In genomic region chr16:68030108-68030507, GRCh38 we compare ENCODE assay signal across 10 cellular contexts. TPM values are rescaled to one million over a fixed set of nuclear protein-coding genes. Genes with fewer than 3 reads are reported as not detected.
DNase-seq lines count a peak whose midpoint lies in the region; ATAC-seq and TF ChIP-seq lines count a peak whose summit lies in the region.
"Not testable (repeated sequence)": the region's sequence is repeated elsewhere in the genome, so short reads cannot be mapped to it uniquely, and the experiment has no call there.
"Had no signal": no experiment of that assay in that cellular context is flagged by ENCODE, and none has a peak within 500 bp of the region (broad histone marks: within the 10 kb centered on the region; RNA-seq: fewer than 3 reads in every experiment).

No MANE protein-coding gene starts in this region.

- DNase-seq in EH (ENCODE audit: low read depth) (peak; percentile 61), HT1080 (ENCODE audit: low read depth) (peak; percentile 48), RPMI7951 (ENCODE audit: low read depth) (peak; percentile 65), brain microvascular endothelial cell (peak; percentile 79), fibroblast of mammary gland (ENCODE audit: low read depth) (peak; percentile 62), left cardiac atrium (peak; percentile 42)
- DNase-seq in omental fat pad (ENCODE audit: low spot score): not testable (repeated sequence)

- in situ Hi-C loops in brain microvascular endothelial cell (cut with HindIII; ENCODE audit: low pct_ligation_motif_present, low sequenced_read_pairs): not testable (repeated sequence)

- not testable (repeated sequence) for H3K36me3 ChIP-seq in brain microvascular endothelial cell (replicated peaks)

- not testable (repeated sequence) for H3K4me3 ChIP-seq in brain microvascular endothelial cell (ENCODE audit: low read depth, low read length); fibroblast of mammary gland (ENCODE audit: control insufficient read depth, low read depth, low read length)

- intact Hi-C loops in left cardiac atrium (cut with DNase I): not testable (repeated sequence)

- H3K27me3 ChIP-seq in brain microvascular endothelial cell (replicated peaks): not testable (repeated sequence)

- TF ChIP-seq CTCF in brain microvascular endothelial cell (IDR thresholded peaks at IDR 0.05; ENCODE audit: low read depth, low read length, missing control alignments); fibroblast of mammary gland (conservative IDR thresholded peaks at IDR 0.05; ENCODE audit: control insufficient read depth, insufficient read depth, low read depth, low read length); omental fat pad (IDR thresholded peaks at IDR 0.05): not testable (repeated sequence)

- ATAC-seq in left cardiac atrium: peak in 1 of 2 donors; percentile 70
- peak; percentile 34 for ATAC-seq in omental fat pad (ENCODE audit: low FRiP score)

- peak overlapping the region; percentile 80 for H3K27ac ChIP-seq in brain microvascular endothelial cell

RNA-seq across cellular contexts. Expression of gene DUS2, which starts 7.0 kb away (rescaled TPM):
- 15.4 and 18.2 TPM in 2 replicates for total RNA-seq in HT1080 (2014; rRNA removed; shearing (Covaris generic))
- polyA plus RNA-seq in HT1080 (2015; cell fraction: cytosol; rRNA removed): 10.9 and 11.8 TPM in 2 replicates
- polyA plus RNA-seq in HT1080 (2015; cell fraction: nucleus; rRNA removed): 28.5 and 32.4 TPM in 2 replicates
- 18.7 and 18.9 TPM in 2 replicates for total RNA-seq in RPMI7951 (2014; rRNA removed; shearing (Covaris generic))
- total RNA-seq in left cardiac atrium: 1 to 10 TPM; 6.9 to 7.2 TPM
- 10 to 100 TPM in 2 of 4 donors, 1 to 10 TPM in 2; 6.7 to 17.9 (median 10.2) TPM for total RNA-seq in omental fat pad

RNA-seq across cellular contexts. Expression of gene DDX28, which starts 7.1 kb away (rescaled TPM):
- total RNA-seq in HT1080 (2014; rRNA removed; shearing (Covaris generic)): 18.9 and 22.5 TPM in 2 replicates
- polyA plus RNA-seq in HT1080 (2015; cell fraction: cytosol; rRNA removed): 13.1 and 17.9 TPM in 2 replicates
- 18.6 and 19.5 TPM in 2 replicates for polyA plus RNA-seq in HT1080 (2015; cell fraction: nucleus; rRNA removed)
- total RNA-seq in RPMI7951 (2014; rRNA removed; shearing (Covaris generic)): 6.6 and 9.3 TPM in 2 replicates
- total RNA-seq in left cardiac atrium (1 to 10 TPM; 7.2 to 8.4 TPM), omental fat pad (10 to 100 TPM in 1 of 4 donors, 1 to 10 TPM in 3; 6.4 to 13.5 (median 6.8) TPM)

RNA-seq across cellular contexts. Expression of gene DPEP2NB, which starts 14.4 kb away (rescaled TPM):
- not detected in 2 replicates for total RNA-seq in HT1080 (2014; rRNA removed; shearing (Covaris generic))
- not detected in 2 replicates for polyA plus RNA-seq in HT1080 (2015; cell fraction: cytosol; rRNA removed)
- not detected in 2 replicates for polyA plus RNA-seq in HT1080 (2015; cell fraction: nucleus; rRNA removed)
- not detected in 2 replicates for total RNA-seq in RPMI7951 (2014; rRNA removed; shearing (Covaris generic))
- not detected for total RNA-seq in left cardiac atrium
- not detected for total RNA-seq in omental fat pad
- total RNA-seq: HT-29, NCI-H460, Right ventricle myocardium inferior had no signal

RNA-seq across cellular contexts. Expression of gene DPEP2, which starts 30.8 kb away (rescaled TPM):
- total RNA-seq in HT1080 (2014; rRNA removed; shearing (Covaris generic)): not detected in 2 replicates
- polyA plus RNA-seq in HT1080 (2015; cell fraction: cytosol; rRNA removed): not detected in 2 replicates
- not detected in 2 replicates for polyA plus RNA-seq in HT1080 (2015; cell fraction: nucleus; rRNA removed)
- not detected in 2 replicates for total RNA-seq in RPMI7951 (2014; rRNA removed; shearing (Covaris generic))
- total RNA-seq in left cardiac atrium (1 to 10 TPM; 1.1 to 2.7 TPM), omental fat pad (1 to 10 TPM; 4.0 to 8.7 (median 4.8) TPM)
- total RNA-seq: HT-29, NCI-H460 had no signal

RNA-seq across cellular contexts. Expression of gene DPEP3, which starts 49.8 kb away (rescaled TPM):
- total RNA-seq in HT1080 (2014; rRNA removed; shearing (Covaris generic)): not detected in 2 replicates
- 0.06 TPM in 1 of 2 replicates, not detected in the other for polyA plus RNA-seq in HT1080 (2015; cell fraction: cytosol; rRNA removed)
- polyA plus RNA-seq in HT1080 (2015; cell fraction: nucleus; rRNA removed): not detected in 2 replicates
- total RNA-seq in RPMI7951 (2014; rRNA removed; shearing (Covaris generic)): not detected in 2 replicates
- total RNA-seq in left cardiac atrium (not detected), omental fat pad (under 1 TPM in 2 of 4 donors, not detected in 2; 0.24 to 0.63 TPM)
- total RNA-seq: HT-29, NCI-H460, Right ventricle myocardium inferior had no signal
